Comparison of ENCODE assay signal across 8 cellular contexts in genomic region chr10:79067241-79068202, GRCh38. TPM values are rescaled to one million over a fixed set of nuclear protein-coding genes. Genes with fewer than 3 reads are reported as not detected.
DNase-seq lines count a peak whose midpoint lies in the region; ATAC-seq, FAIRE-seq and TF ChIP-seq lines count a peak whose summit lies in the region.

No MANE protein-coding gene starts in this region.

- no peaks in the 10 kb centered on the region for H3K9me3 ChIP-seq in CD4-positive, alpha-beta memory T cell (ENCODE audit: control insufficient read depth in 1 of 2, low read length in 2 of 2)
- H3K9me3 ChIP-seq in esophagus muscularis mucosa (no peaks in the 10 kb centered on the region), mucosa of rectum (ENCODE audit: control insufficient read depth in 2 of 2, low read length in 2 of 2) (no peaks in the 10 kb centered on the region)

- peaks cover 0 to 2% (median 0%) of the 10 kb centered on the region in 8 donors for H3K9me3 Mint-ChIP-seq in CD4-positive, alpha-beta memory T cell
- no peaks in the 10 kb centered on the region for H3K9me3 Mint-ChIP-seq in activated T-cell treated with anti-CD3 and anti-CD28 coated beads, Interleukin-2, amount 50 U/mL, for 72 hours

- ATAC-seq in activated T-cell treated with anti-CD3 and anti-CD28 coated beads, Interleukin-2, amount 50 U/mL, for 72 hours (replicated peaks in 1 of 2): peak; percentile 20 to 24
- no peak for ATAC-seq in HG03342 (IDR thresholded peaks at IDR 0.05; ENCODE audit: unreplicated experiment)

- H3K4me1 ChIP-seq in CD4-positive, alpha-beta memory T cell (ENCODE audit: insufficient read depth, low read length): peaks cover 60% of the 10 kb centered on the region
- H3K4me1 ChIP-seq in esophagus muscularis mucosa (peaks cover 24 to 42% (median 39%) of the 10 kb centered on the region in 4 donors), mucosa of rectum (ENCODE audit: control insufficient read depth in 2 of 2, insufficient read depth in 2 of 2, low read length in 2 of 2) (peaks cover 39 to 50% of the 10 kb centered on the region in 2 donors)

- TF ChIP-seq POLR2A in esophagus muscularis mucosa (IDR thresholded peaks at IDR 0.05; ENCODE audit: low read depth): peak; percentile 62

- peaks cover 34 to 71% (median 50%) of the 10 kb centered on the region in 4 donors for H3K4me1 Mint-ChIP-seq in CD4-positive, alpha-beta memory T cell
- peaks cover 41% of the 10 kb centered on the region for H3K4me1 Mint-ChIP-seq in activated T-cell treated with anti-CD3 and anti-CD28 coated beads, Interleukin-2, amount 50 U/mL, for 72 hours (ENCODE audit: low read depth)

- peak overlapping the region; percentile 81 to 85 for H3K4me3 ChIP-seq in CD4-positive, alpha-beta memory T cell (ENCODE audit: low read length in 2 of 2)
- H3K4me3 ChIP-seq in esophagus muscularis mucosa (peak overlapping the region; percentile 88 to 99 (median 94)), mucosa of rectum (ENCODE audit: low read length in 2 of 2) (peak overlapping the region; percentile 65 to 94)

- no peaks in the 10 kb centered on the region for H3K36me3 ChIP-seq in CD4-positive, alpha-beta memory T cell (ENCODE audit: insufficient read depth, low read length)
- no peaks in the 10 kb centered on the region for H3K36me3 ChIP-seq in esophagus muscularis mucosa
- H3K36me3 ChIP-seq in mucosa of rectum (ENCODE audit: control insufficient read depth in 2 of 2, insufficient read depth in 2 of 2, low read length in 2 of 2): no peaks in the 10 kb centered on the region

- peak overlapping the region; percentile 70 to 90 for H3K9ac ChIP-seq in mucosa of rectum (ENCODE audit: low read depth in 1 of 2, low read length in 2 of 2)

- H3K36me3 Mint-ChIP-seq in CD4-positive, alpha-beta memory T cell: peaks cover 0 to 6% of the 10 kb centered on the region in 2 donors
- H3K36me3 Mint-ChIP-seq in activated T-cell treated with anti-CD3 and anti-CD28 coated beads, Interleukin-2, amount 50 U/mL, for 72 hours (ENCODE audit: insufficient read depth in 2 of 2): no peaks in the 10 kb centered on the region

- no peaks in the 10 kb centered on the region for H3K27me3 ChIP-seq in CD4-positive, alpha-beta memory T cell (ENCODE audit: insufficient read depth, low read length)
- H3K27me3 ChIP-seq in esophagus muscularis mucosa (peaks cover 0 to 7% (median 0%) of the 10 kb centered on the region in 4 donors), mucosa of rectum (ENCODE audit: control insufficient read depth in 2 of 2, insufficient read depth in 2 of 2, low read length in 2 of 2) (no peaks in the 10 kb centered on the region)

- H3K27me3 Mint-ChIP-seq in CD4-positive, alpha-beta memory T cell: no peaks in the 10 kb centered on the region
- peaks cover 8% of the 10 kb centered on the region for H3K27me3 Mint-ChIP-seq in activated T-cell treated with anti-CD3 and anti-CD28 coated beads, Interleukin-2, amount 50 U/mL, for 72 hours (ENCODE audit: low read depth)

- H3K27ac Mint-ChIP-seq in CD4-positive, alpha-beta memory T cell: peak overlapping the region; percentile 83 to 96 (median 95)
- H3K27ac Mint-ChIP-seq in activated T-cell treated with anti-CD3 and anti-CD28 coated beads, Interleukin-2, amount 50 U/mL, for 72 hours: no peak overlapping the region

- DNase-seq in CD4-positive, alpha-beta memory T cell: peak; percentile 84 to 90 (median 88)
- DNase-seq in HTR-8/SVneo (ENCODE audit: insufficient read length, low spot score) (peak; percentile 83), OCI-M1 (lab: John Stamatoyannopoulos, UW) (peak; percentile 92), esophagus muscularis mucosa (ENCODE audit: extremely low spot score) (peak; percentile 97)
- peak; percentile 87 to 88 for DNase-seq in activated T-cell treated with anti-CD3 and anti-CD28 coated beads, Interleukin-2, amount 50 U/mL, for 72 hours
- peak; percentile 74 to 79 for DNase-seq in stimulated activated CD8-positive, alpha-beta memory T cell treated with anti-CD3 and anti-CD28 coated beads, Interleukin-2, amount 100 ng/mL, for 48 hours (ENCODE audit: low read depth in 2 of 2)

- intact Hi-C loops in CD4-positive, alpha-beta memory T cell (cut with micrococcal nuclease): loop anchor here (1.0 to 10.0 kb wide), 12 partner anchors 19 to 1034 kb away; partner anchors contain the start of genes RPS24 and ZCCHC24
- intact Hi-C loops in esophagus muscularis mucosa (cut with DNase I): loop anchor here (2.0 to 10.0 kb wide), 6 partner anchors 93 to 1013 kb away; no protein-coding TSS in a partner anchor

- peak overlapping the region; percentile 76 for H3K27ac ChIP-seq in CD4-positive, alpha-beta memory T cell (ENCODE audit: low read depth, low read length)
- H3K27ac ChIP-seq in esophagus muscularis mucosa (replicated peaks in 1 of 4) (peak overlapping the region; percentile 97 to 100 (median 99)), mucosa of rectum (ENCODE audit: low read depth in 2 of 2, low read length in 2 of 2) (peak overlapping the region; percentile 74 to 97)

- POLR2A ChIA-PET in CD4-positive, alpha-beta memory T cell (lab: Charles Lee; ENCODE audit: partially characterized antibody): interaction anchor here (1.0 to 8.6 kb wide), 11 partner anchors 18 to 1120 kb away, joined by 3 to 140 read pairs (median 5); partner anchors contain the start of gene RPS24

- peak overlapping the region; percentile 88 to 99 (median 94) for H3K4me3 Mint-ChIP-seq in CD4-positive, alpha-beta memory T cell
- H3K4me3 Mint-ChIP-seq in activated T-cell treated with anti-CD3 and anti-CD28 coated beads, Interleukin-2, amount 50 U/mL, for 72 hours: peak overlapping the region; percentile 80

- peak in 2 of 3 experiments; percentile 16 to 23 for TF ChIP-seq CTCF in esophagus muscularis mucosa (IDR thresholded peaks at IDR 0.05)

- CTCF ChIA-PET in CD4-positive, alpha-beta memory T cell (lab: Charles Lee; ENCODE audit: partially characterized antibody): interaction anchor here (0.7 to 2.8 kb wide), 8 partner anchors 9 to 220 kb away, joined by 3 to 10 read pairs (median 4); no protein-coding TSS in a partner anchor

- WGBS in esophagus muscularis mucosa: under 1% methylated on average over 44 of the region's 81 CpGs

- FAIRE-seq in HTR-8/SVneo (lab: Jason Lieb, UNC): peak; percentile 95

- TF ChIP-seq EP300 in esophagus muscularis mucosa (IDR thresholded peaks at IDR 0.05): no peak

RNA-seq across cellular contexts. Expression of gene ZMIZ1, which starts 1.2 kb away (rescaled TPM):
- total RNA-seq in CD4-positive, alpha-beta memory T cell: 10 to 100 TPM; 23.1 to 25.4 TPM
- 1 to 10 TPM in 1 of 2 donors, under 1 TPM in 1; 0.58 to 4.9 TPM for polyA plus RNA-seq in CD4-positive, alpha-beta memory T cell
- 10 to 100 TPM; 30.6 to 37.8 TPM for total RNA-seq in activated T-cell treated with anti-CD3 and anti-CD28 coated beads, Interleukin-2, amount 50 U/mL, for 72 hours
- total RNA-seq in esophagus muscularis mucosa: 10 to 100 TPM; 48.7 to 87.2 (median 66.0) TPM
